In the genomic region with DNA sequence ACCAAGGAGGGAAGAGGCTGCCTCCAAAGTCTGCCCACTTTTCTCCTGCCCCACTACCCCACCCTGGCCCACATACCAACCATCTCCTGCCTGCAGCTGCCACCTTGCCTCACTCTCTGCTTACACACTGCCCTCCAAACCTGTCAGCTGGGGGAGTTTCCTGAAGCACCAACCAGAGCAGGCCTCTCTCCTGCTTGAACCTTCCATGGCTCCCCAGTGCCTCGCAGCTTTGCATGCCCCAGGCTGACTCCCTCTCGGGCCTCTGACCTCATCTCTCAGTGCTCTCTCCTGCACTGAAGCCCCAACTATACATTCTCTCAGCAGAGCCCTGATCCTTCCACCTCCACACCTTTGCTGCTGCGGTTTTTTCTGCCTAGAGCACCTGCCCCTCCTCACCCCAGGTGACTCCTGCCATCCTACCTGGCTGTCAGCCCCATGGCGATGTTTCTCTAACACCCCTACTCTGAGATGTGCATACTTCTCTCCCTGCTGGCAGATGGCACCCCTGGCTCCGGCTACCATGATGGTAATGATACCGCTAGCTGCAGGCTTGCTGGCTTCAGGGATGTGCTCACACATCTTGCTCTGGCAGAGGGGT, we compare ENCODE assay signal across 1 cellular context.
TF ChIP-seq lines count a peak whose summit lies in the region.

No MANE protein-coding gene starts in this region.

TF ChIP-seq in HepG2, 621 proteins besides CTCF, POLR2A, EP300 and RAD21:
- TF ChIP-seq, protein P1, sequence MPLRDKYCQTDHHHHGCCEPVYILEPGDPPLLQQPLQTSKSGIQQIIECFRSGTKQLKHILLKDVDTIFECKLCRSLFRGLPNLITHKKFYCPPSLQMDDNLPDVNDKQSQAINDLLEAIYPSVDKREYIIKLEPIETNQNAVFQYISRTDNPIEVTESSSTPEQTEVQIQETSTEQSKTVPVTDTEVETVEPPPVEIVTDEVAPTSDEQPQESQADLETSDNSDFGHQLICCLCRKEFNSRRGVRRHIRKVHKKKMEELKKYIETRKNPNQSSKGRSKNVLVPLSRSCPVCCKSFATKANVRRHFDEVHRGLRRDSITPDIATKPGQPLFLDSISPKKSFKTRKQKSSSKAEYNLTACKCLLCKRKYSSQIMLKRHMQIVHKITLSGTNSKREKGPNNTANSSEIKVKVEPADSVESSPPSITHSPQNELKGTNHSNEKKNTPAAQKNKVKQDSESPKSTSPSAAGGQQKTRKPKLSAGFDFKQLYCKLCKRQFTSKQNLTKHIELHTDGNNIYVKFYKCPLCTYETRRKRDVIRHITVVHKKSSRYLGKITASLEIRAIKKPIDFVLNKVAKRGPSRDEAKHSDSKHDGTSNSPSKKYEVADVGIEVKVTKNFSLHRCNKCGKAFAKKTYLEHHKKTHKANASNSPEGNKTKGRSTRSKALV (CRISPR knock-in tag; IDR thresholded peaks at IDR 0.05): no peak
- TF ChIP-seq ZMYM3 (CRISPR knock-in tag; IDR thresholded peaks at IDR 0.05): peak; percentile 33; the same call in 1 of the 2 replicates
